ENCODE assay signal across 18 cellular contexts in genomic region chr12:113016796-113017195, GRCh38. TPM values are rescaled to one million over a fixed set of nuclear protein-coding genes. Genes with fewer than 3 reads are reported as not detected.
A peak's percentile ranks its signal among the peaks of the same experiment; 100 is the strongest.
DNase-seq lines count a peak whose midpoint lies in the region; ATAC-seq and TF ChIP-seq lines count a peak whose summit lies in the region.
"Had no signal": no experiment of that assay in that cellular context is flagged by ENCODE, and none has a peak within 500 bp of the region (broad histone marks: within the 10 kb centered on the region; RNA-seq: fewer than 3 reads in every experiment).

No MANE protein-coding gene starts in this region.

- H2AFZ ChIP-seq in neural cell (ENCODE audit: low read depth, low read length): no peak overlapping the region
- H2AFZ ChIP-seq: GM23338 had no signal

- no peak for TF ChIP-seq RAD21 in neural cell (conservative IDR thresholded peaks at IDR 0.05)

- no TSS peak for BruUV-seq in A673 (replicated peaks; lab: Mats Ljungman, UMichigan)

- H3K9me3 ChIP-seq in A673 (ENCODE audit: low read depth, low read length, poor library complexity, severe bottlenecking): no peaks in the 10 kb centered on the region
- no peaks in the 10 kb centered on the region for H3K9me3 ChIP-seq in neural cell (ENCODE audit: low read length)
- H3K9me3 ChIP-seq in testis: no peaks in the 10 kb centered on the region

- peak; percentile 23 for DNase-seq in A673 (ENCODE audit: low spot score)
- peak; percentile 15 for DNase-seq in DMS 273 treated with DMSO at 0.1 percent for 48 hours (lab: John Stamatoyannopoulos, UW)
- DNase-seq in NCI-H524 (lab: John Stamatoyannopoulos, UW): peak; percentile 92 to 94
- no peak for DNase-seq in testis
- no peak for DNase-seq in GM13977 (ENCODE audit: low spot score)
- DNase-seq: CD8-positive, alpha-beta T cell; COR-L47; DMS79; H9; HFFc6 had no signal

- in situ Hi-C loops in GM13977 (cut with MboI; ENCODE audit: low pct_unique_long_range_greater_than_20kb, low sequenced_read_pairs, unreplicated experiment): no loop called here

- no peak for ATAC-seq in HG02571 (IDR thresholded peaks at IDR 0.05; ENCODE audit: unreplicated experiment)
- ATAC-seq: CD8-positive, alpha-beta T cell; GM12878; GM23338; HepG2 had no signal

- H3F3A ChIP-seq in neural cell (ENCODE audit: insufficient read depth, low read length, poor library complexity, severe bottlenecking): no peaks in the 10 kb centered on the region

- peaks cover 4% of the 10 kb centered on the region for H3K4me1 ChIP-seq in A673 (ENCODE audit: insufficient read depth, low read length, poor library complexity, severe bottlenecking)
- H3K4me1 ChIP-seq in testis: no peaks in the 10 kb centered on the region

- H3K27ac ChIP-seq in A673 (ENCODE audit: low read depth, low read length, poor library complexity, severe bottlenecking) (no peak overlapping the region), neural cell (ENCODE audit: low read length) (peak overlapping the region; percentile 59), testis (no peak overlapping the region)
- H3K27ac ChIP-seq: KMS-11 had no signal

- intact Hi-C loops in A673 (cut with micrococcal nuclease; ENCODE audit: unreplicated experiment) (no loop called here), testis (cut with DNase I; ENCODE audit: low total_unique reads) (no loop called here)

- TF ChIP-seq POLR2A in testis (IDR thresholded peaks at IDR 0.05): no peak

- H3K9ac ChIP-seq in neural cell (ENCODE audit: low read length): no peak overlapping the region
- H3K9ac ChIP-seq: KMS-11 had no signal

- H3K9me2 ChIP-seq in neural cell (ENCODE audit: insufficient read depth, low read length): no peaks in the 10 kb centered on the region

- no peaks in the 10 kb centered on the region for H3K79me2 ChIP-seq in neural cell (replicated peaks; ENCODE audit: insufficient read depth, low read length)

- H3K27me3 ChIP-seq in A673 (replicated peaks; ENCODE audit: insufficient read depth, low read depth, low read length, poor library complexity): no peaks in the 10 kb centered on the region
- no peaks in the 10 kb centered on the region for H3K27me3 ChIP-seq in neural cell (ENCODE audit: insufficient read depth, low read depth, low read length)
- H3K27me3 ChIP-seq in testis: no peaks in the 10 kb centered on the region

- 80 to 87% methylated on average over 5 of the region's 5 CpGs for WGBS in testis, 2 donors

- TF ChIP-seq CTCF in A673 (conservative IDR thresholded peaks at IDR 0.05; ENCODE audit: low read depth, low read length) (no peak), neural cell (IDR thresholded peaks at IDR 0.05; ENCODE audit: poor library complexity, severe bottlenecking) (no peak), testis (IDR thresholded peaks at IDR 0.05) (no peak), GM13977 (IDR thresholded peaks at IDR 0.05; ENCODE audit: extremely low read depth, insufficient read depth, missing control alignments) (no peak)

- no peak overlapping the region for H3K4me3 ChIP-seq in A673 (ENCODE audit: low read depth, low read length, poor library complexity, severe bottlenecking)
- peak overlapping the region; percentile 10 for H3K4me3 ChIP-seq in neural cell (ENCODE audit: low read length)
- H3K4me3 ChIP-seq in testis: no peak overlapping the region
- H3K4me3 ChIP-seq: GM12878, GM23338 had no signal

- POLR2A ChIA-PET in A673 (lab: Charles Lee; ENCODE audit: low non-redundant PET): no interaction called here

- H3K4me2 ChIP-seq in neural cell (ENCODE audit: low read length): no peak overlapping the region
- H3K4me2 ChIP-seq: GM23338, KMS-11 had no signal

- H4K20me1 ChIP-seq in neural cell (ENCODE audit: insufficient read depth): no peaks in the 10 kb centered on the region

- CTCF ChIA-PET in A673 (lab: Charles Lee): no interaction called here

- H3K36me3 ChIP-seq in A673 (ENCODE audit: insufficient read depth, low read length, poor library complexity, severe bottlenecking): no peaks in the 10 kb centered on the region
- no peaks in the 10 kb centered on the region for H3K36me3 ChIP-seq in neural cell (ENCODE audit: insufficient read depth, low read length)
- H3K36me3 ChIP-seq in testis (ENCODE audit: low read depth, missing control alignments): no peaks in the 10 kb centered on the region

- no peak for TF ChIP-seq EP300 in neural cell (conservative IDR thresholded peaks at IDR 0.05; ENCODE audit: poor library complexity, severe bottlenecking)

TF ChIP-seq in neural cell, 6 proteins besides CTCF, POLR2A, EP300 and RAD21:
- no peak for TF ChIP-seq TAF1 (IDR thresholded peaks at IDR 0.05; ENCODE audit: low read depth)
- TF ChIP-seq POLR2AphosphoS5 (IDR thresholded peaks at IDR 0.05): peak; percentile 33
- no peak for TF ChIP-seq EZH2 (IDR thresholded peaks at IDR 0.05; ENCODE audit: borderline replicate concordance, insufficient read depth, low read length, poor library complexity, severe bottlenecking)
- TF ChIP-seq MXI1 (conservative IDR thresholded peaks at IDR 0.05; ENCODE audit: poor library complexity, severe bottlenecking): no peak
- TF ChIP-seq REST (IDR thresholded peaks at IDR 0.05; ENCODE audit: borderline replicate concordance): no peak
- TF ChIP-seq SMC3 (conservative IDR thresholded peaks at IDR 0.05; ENCODE audit: poor library complexity): no peak

RNA-seq across cellular contexts. Expression of gene OAS2, which starts 38.5 kb away (rescaled TPM):
- total RNA-seq in A673 (2021) (not detected in 2 replicates), testis (1 to 10 TPM; 3.2 to 3.5 TPM)
- polyA plus RNA-seq in neural cell (not detected in 2 replicates), testis (ENCODE audit: insufficient read depth, low read depth, low replicate concordance) (9.0 TPM)
- not detected in 2 replicates for polyA minus RNA-seq in neural cell
- total RNA-seq: G401, GM23338, H9 had no signal

RNA-seq across cellular contexts. Expression of gene DTX1, which starts 39.7 kb away (rescaled TPM):
- total RNA-seq in A673 (2021): 5.5 and 6.1 TPM in 2 replicates
- 30.7 and 42.8 TPM in 2 replicates for polyA plus RNA-seq in neural cell
- polyA minus RNA-seq in neural cell: 51.7 and 57.5 TPM in 2 replicates
- 10 to 100 TPM; 22.8 to 26.9 TPM for total RNA-seq in testis
- 15.0 TPM for polyA plus RNA-seq in testis (ENCODE audit: insufficient read depth, low read depth, low replicate concordance)
- total RNA-seq: HepG2, HFFc6 had no signal
- polyA plus RNA-seq: BJ, HepG2 had no signal

Comparison
In these comparisons a context has a peak if more than half of its experiments do, and no peak if none do; other contexts are left out.
1. DNase-seq: peak in A673 (single experiment), DMS 273 treated with DMSO at 0.1 percent for 48 hours (single experiment) and NCI-H524 (2 of 2); none in testis (single experiment) and GM13977 (single experiment).